In genomic region chr12:6229224-6229748, GRCh38 we compare ENCODE assay signal across 10 cellular contexts. TPM values are rescaled to one million over a fixed set of nuclear protein-coding genes. Genes with fewer than 3 reads are reported as not detected.
DNase-seq lines count a peak whose midpoint lies in the region; ATAC-seq and TF ChIP-seq lines count a peak whose summit lies in the region.
"Had no signal": no experiment of that assay in that cellular context is flagged by ENCODE, and none has a peak within 500 bp of the region (broad histone marks: within the 10 kb centered on the region; RNA-seq: fewer than 3 reads in every experiment).

No MANE protein-coding gene starts in this region.

- H3K4me1 ChIP-seq in GM23248 (ENCODE audit: insufficient read depth) = peaks cover 44% of the 10 kb centered on the region
- peaks cover 53% of the 10 kb centered on the region for H3K4me1 ChIP-seq in SJSA1 (replicated peaks)
- peaks cover 63% of the 10 kb centered on the region for H3K4me1 ChIP-seq in foreskin keratinocyte
- peaks cover 36% of the 10 kb centered on the region for H3K4me1 ChIP-seq in smooth muscle cell (ENCODE audit: low read depth)

- DNase-seq in GM23248 (peak; percentile 46), SJSA1 (ENCODE audit: low read depth in 1 of 2, low spot score in 2 of 2) (no peak), foreskin keratinocyte (peak in 1 of 2 donors; percentile 81), smooth muscle cell (lab: John Stamatoyannopoulos, UW; ENCODE audit: unreplicated experiment) (no peak), NCI-H345 (lab: John Stamatoyannopoulos, UW) (no peak), NCI-H2196 treated with DMSO at 0.1 percent for 48 hours (lab: John Stamatoyannopoulos, UW; ENCODE audit: unreplicated experiment) (no peak), mesenteric fat pad (ENCODE audit: low spot score) (no peak), H7 (no peak)
- DNase-seq: activated gamma-delta T cell treated with Interleukin-2 at 50 U/mL for 16 hours, NCI-H187 treated with DMSO at 0.1 percent for 48 hours had no signal

- H2AFZ ChIP-seq in GM23248 (peak overlapping the region; percentile 63), smooth muscle cell (ENCODE audit: low read depth) (no peak overlapping the region)

- H3K4me2 ChIP-seq in GM23248 (ENCODE audit: unreplicated experiment) (peak overlapping the region; percentile 75), smooth muscle cell (peak overlapping the region; percentile 74)

- H3K79me2 ChIP-seq in GM23248 (ENCODE audit: insufficient read depth) (no peaks in the 10 kb centered on the region), smooth muscle cell (ENCODE audit: low read depth) (peaks cover 21% of the 10 kb centered on the region)

- no peaks in the 10 kb centered on the region for H3K36me3 ChIP-seq in GM23248 (ENCODE audit: low read depth)
- H3K36me3 ChIP-seq in SJSA1 = peaks cover 80% of the 10 kb centered on the region
- H3K36me3 ChIP-seq in smooth muscle cell (ENCODE audit: low read depth) = no peaks in the 10 kb centered on the region
- H3K36me3 ChIP-seq in H7 (replicated peaks; ENCODE audit: control insufficient read depth, insufficient read depth, low read length) = peaks cover 19% of the 10 kb centered on the region

- H3K9ac ChIP-seq in GM23248 = peak overlapping the region; percentile 81
- H3K9ac ChIP-seq in smooth muscle cell (ENCODE audit: low read depth) = peak overlapping the region; percentile 69

- in situ Hi-C loops in GM23248 (cut with MboI) = no loop called here

- H4K20me1 ChIP-seq in GM23248 (ENCODE audit: insufficient read depth) (no peaks in the 10 kb centered on the region), smooth muscle cell (ENCODE audit: low read depth) (no peaks in the 10 kb centered on the region)

- peak; percentile 16 for ATAC-seq in foreskin keratinocyte

- H3K27ac ChIP-seq in GM23248 (peak overlapping the region; percentile 89), SJSA1 (peak overlapping the region; percentile 63), foreskin keratinocyte (peak overlapping the region; percentile 99), smooth muscle cell (ENCODE audit: low read depth) (peak overlapping the region; percentile 96)

- H3K27me3 ChIP-seq in GM23248 (replicated peaks; ENCODE audit: insufficient read depth) = no peaks in the 10 kb centered on the region
- H3K27me3 ChIP-seq in SJSA1 (replicated peaks) = no peaks in the 10 kb centered on the region
- no peaks in the 10 kb centered on the region for H3K27me3 ChIP-seq in foreskin keratinocyte
- H3K27me3 ChIP-seq in smooth muscle cell (ENCODE audit: low read depth) = no peaks in the 10 kb centered on the region
- no peaks in the 10 kb centered on the region for H3K27me3 ChIP-seq in H7 (ENCODE audit: control insufficient read depth, insufficient read depth, low read length)

- TF ChIP-seq CTCF in foreskin keratinocyte (conservative IDR thresholded peaks at IDR 0.05) (peak; percentile 19), smooth muscle cell (IDR thresholded peaks at IDR 0.05; ENCODE audit: borderline replicate concordance, insufficient read depth, poor library complexity, severe bottlenecking) (no peak)

- 21% methylated on average over 11 to 14 of the region's 14 CpGs for WGBS in GM23248 (ENCODE audit: low coverage in 1 of 2, low lambda C conversion rate in 2 of 2, missing lambda C conversion rate in 2 of 2), 2 experiments
- WGBS in smooth muscle cell (ENCODE audit: low lambda C conversion rate) = 27% methylated on average over 14 of the region's 14 CpGs

- no peaks in the 10 kb centered on the region for H3K9me2 ChIP-seq in GM23248 (ENCODE audit: insufficient read depth)

- H3K9me3 ChIP-seq in GM23248 (ENCODE audit: low read depth) (no peaks in the 10 kb centered on the region), SJSA1 (replicated peaks) (no peaks in the 10 kb centered on the region), smooth muscle cell (replicated peaks; ENCODE audit: low read depth) (no peaks in the 10 kb centered on the region)

- H3K4me3 ChIP-seq in GM23248 = peak overlapping the region; percentile 48; the same call in 1 of the 2 replicates
- no peak overlapping the region for H3K4me3 ChIP-seq in SJSA1
- no peak overlapping the region for H3K4me3 ChIP-seq in smooth muscle cell
- H3K4me3 ChIP-seq in H7 (ENCODE audit: insufficient read depth, low read depth, low read length) = no peak overlapping the region

- peaks cover 35% of the 10 kb centered on the region for H3F3A ChIP-seq in GM23248 (ENCODE audit: insufficient read depth)
- H3F3A ChIP-seq in smooth muscle cell (ENCODE audit: low read depth) = peaks cover 25% of the 10 kb centered on the region

RNA-seq across cellular contexts. Expression of gene CD9, which starts 29.1 kb away (rescaled TPM):
- total RNA-seq in GM23248 (2014; rRNA removed; shearing (Covaris generic)) = 24.7 and 28.6 TPM in 2 replicates
- 45.1 and 46.9 TPM in 2 replicates for polyA plus RNA-seq in GM23248 (2016; fragmentation: Nextera tagmentation; extraction: Ambion mirVana)
- 279 and 304 TPM in 2 replicates for total RNA-seq in SJSA1 (2014; rRNA removed; shearing (Covaris generic))
- 577 and 589 TPM in 2 replicates for total RNA-seq in foreskin keratinocyte
- polyA plus RNA-seq in foreskin keratinocyte = 620 and 648 TPM in 2 replicates
- 153 and 207 TPM in 2 replicates for total RNA-seq in smooth muscle cell
- 144 and 236 TPM in 2 replicates for polyA plus RNA-seq in smooth muscle cell
- 57.7 TPM for total RNA-seq in mesenteric fat pad
- 266 and 274 TPM in 2 replicates for total RNA-seq in H7 (2014; rRNA removed; shearing (Covaris generic))
